In genomic region chr10:81200801-81201200, GRCh38 we compare ENCODE assay signal across 34 cellular contexts.
"Had no signal": no experiment of that assay in that cellular context is flagged by ENCODE, and none has a peak within 500 bp of the region (broad histone marks: within the 10 kb centered on the region; RNA-seq: fewer than 3 reads in every experiment).

No MANE protein-coding gene starts in this region.

- H3K36me3 ChIP-seq: adrenal gland, ascending aorta, brain microvascular endothelial cell, breast epithelium, cardiac muscle cell had no signal

- H3K4me3 ChIP-seq: adrenal gland, ascending aorta, body of pancreas, breast epithelium, cardiac muscle cell had no signal

- H3K27ac ChIP-seq: adrenal gland, ascending aorta, body of pancreas, brain microvascular endothelial cell, breast epithelium, cardiac muscle cell had no signal

- DNase-seq: activated effector memory CD4-positive, alpha-beta T cell treated with anti-CD3 and anti-CD28 coated beads, Interleukin-2, amount 50 U/mL, for 16 hours; activated effector memory CD4-positive, alpha-beta T cell treated with Interleukin-2 at 50 U/mL for 16 hours; activated gamma-delta T cell; activated gamma-delta T cell treated with Interleukin-2 at 50 U/mL for 16 hours; activated naive CD4-positive, alpha-beta T cell; activated naive CD4-positive, alpha-beta T cell treated with anti-CD3 and anti-CD28 coated beads for 36 hours; activated naive CD4-positive, alpha-beta T cell treated with anti-CD3 and anti-CD28 coated beads, Interleukin-2, amount 10 ng/mL, durations not matched to agents 7 days and 5 days; activated naive CD4-positive, alpha-beta T cell treated with anti-CD3 and anti-CD28 coated beads, Interleukin-2, amount 50 U/mL, for 16 hours; activated naive CD4-positive, alpha-beta T cell treated with Interleukin-2 at 50 U/mL for 16 hours; activated naive CD8-positive, alpha-beta T cell treated with anti-CD3 and anti-CD28 coated beads for 36 hours; activated naive CD8-positive, alpha-beta T cell treated with anti-CD3 and anti-CD28 coated beads, Interleukin-2, amount 10 ng/mL, durations not matched to agents 7 days and 5 days; activated naive CD8-positive, alpha-beta T cell treated with anti-CD3 and anti-CD28 coated beads, Interleukin-2, amount 50 U/mL, for 24 hours; activated T-cell treated with anti-CD3 and anti-CD28 coated beads, Interleukin-2, amount 50 U/mL, for 1 hour; activated T-cell treated with anti-CD3 and anti-CD28 coated beads, Interleukin-2, amount 50 U/mL, for 24 hours; activated T-cell treated with anti-CD3 and anti-CD28 coated beads, Interleukin-2, amount 50 U/mL, for 4 hours; activated T-cell treated with anti-CD3 and anti-CD28 coated beads, Interleukin-2, amount 50 U/mL, for 48 hours; activated T-cell treated with anti-CD3 and anti-CD28 coated beads, Interleukin-2, amount 50 U/mL, for 72 hours; adrenal gland; amniotic stem cell; amygdala; anterior cingulate cortex; aorta; body of pancreas; brain microvascular endothelial cell; caudate nucleus; central memory CD4-positive, alpha-beta T cell; cerebellar nuclear complex had no signal

- H3K9me3 ChIP-seq: adrenal gland, ascending aorta, body of pancreas, breast epithelium had no signal

- FAIRE-seq: astrocyte, bronchial epithelial cell had no signal

- H3K27me3 ChIP-seq: adrenal gland, ascending aorta, body of pancreas, brain microvascular endothelial cell, breast epithelium, cardiac muscle cell had no signal

- ATAC-seq: activated naive CD4-positive, alpha-beta T cell treated with anti-CD3 and anti-CD28 coated beads, Interleukin-2, amount 50 U/mL, for 72 hours; activated naive CD8-positive, alpha-beta T cell treated with anti-CD3 and anti-CD28 coated beads, Interleukin-2, amount 50 U/mL, for 24 hours; activated T-cell treated with anti-CD3 and anti-CD28 coated beads, Interleukin-2, amount 50 U/mL, for 4 hours; activated T-cell treated with anti-CD3 and anti-CD28 coated beads, Interleukin-2, amount 50 U/mL, for 72 hours; activated T-helper 17 cell treated with anti-CD3 and anti-CD28 coated beads, Interleukin-2, amount 50 U/mL, for 72 hours; body of pancreas had no signal

- H3K4me1 ChIP-seq: adrenal gland, ascending aorta, body of pancreas, breast epithelium had no signal
